Comparison of ENCODE assay signal across 8 cellular contexts in the genomic region with DNA sequence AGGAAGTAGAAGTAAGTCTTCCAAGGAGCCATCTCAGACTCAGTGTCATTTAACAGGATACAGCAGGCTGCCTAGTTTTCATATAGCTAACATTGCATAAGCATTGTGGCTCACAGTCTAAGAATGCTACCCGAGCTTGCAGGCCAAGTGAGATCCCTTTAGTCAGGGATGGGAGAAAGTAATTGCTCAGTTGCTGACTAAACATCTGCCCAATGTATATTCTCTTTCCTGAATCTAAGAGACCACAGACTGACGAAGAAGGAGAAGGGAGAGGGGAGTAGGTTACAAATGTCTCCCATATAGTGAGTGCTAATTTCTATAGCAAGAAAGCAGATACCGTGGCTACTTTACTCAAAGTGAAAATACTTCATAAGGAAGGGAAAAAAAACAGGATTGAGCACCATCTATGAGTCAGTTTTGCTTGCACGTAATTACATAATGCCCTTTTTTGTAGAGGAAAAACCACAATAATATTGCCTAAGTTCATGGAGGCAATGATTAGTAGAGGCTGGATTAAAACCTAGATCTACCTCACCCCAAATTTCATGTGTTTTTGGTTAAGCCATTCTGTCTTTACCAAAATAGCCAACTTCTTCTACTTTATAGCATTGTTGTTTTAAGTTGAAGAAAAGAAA.
DNase-seq lines count a peak whose midpoint lies in the region; ATAC-seq and TF ChIP-seq lines count a peak whose summit lies in the region.

No MANE protein-coding gene starts in this region.

- CTCF ChIA-PET in mammary epithelial cell (lab: Charles Lee; ENCODE audit: low non-redundant PET): interaction anchor here (0.7 kb wide), 1 partner anchor 441 kb away, joined by 3 read pairs; no protein-coding TSS in a partner anchor

- peaks cover 21% of the 10 kb centered on the region for H3K4me1 ChIP-seq in mammary epithelial cell (ENCODE audit: insufficient read depth, low read length)

- H3K4me2 ChIP-seq in mammary epithelial cell (ENCODE audit: insufficient read depth, low read depth, low read length): peak overlapping the region; percentile 73

- peak overlapping the region; percentile 66 for H2AFZ ChIP-seq in mammary epithelial cell (ENCODE audit: low read depth, low read length)

- dilution Hi-C loops in mammary epithelial cell (cut with HindIII; ENCODE audit: low sequenced_read_pairs): no loop called here

- H3K27ac ChIP-seq in mammary epithelial cell (ENCODE audit: insufficient read depth, low read depth, low read length): peak overlapping the region; percentile 92
- no peak overlapping the region for H3K27ac ChIP-seq in dorsolateral prefrontal cortex

- no peaks in the 10 kb centered on the region for H3K36me3 ChIP-seq in MG63
- H3K36me3 ChIP-seq in mammary epithelial cell (ENCODE audit: insufficient read depth, low read length): no peaks in the 10 kb centered on the region

- intact Hi-C loops in mammary epithelial cell (cut with micrococcal nuclease) (loop anchor here (1.0 to 5.0 kb wide), 2 partner anchors 32 to 43 kb away; no protein-coding TSS in a partner anchor), dorsolateral prefrontal cortex (cut with DNase I) (no loop called here)

- ATAC-seq in HG03175 (IDR thresholded peaks at IDR 0.05; ENCODE audit: unreplicated experiment): no peak
- no peak for ATAC-seq in HG03460 (IDR thresholded peaks at IDR 0.05; ENCODE audit: unreplicated experiment)

- H3K27me3 ChIP-seq in MG63: no peaks in the 10 kb centered on the region
- no peaks in the 10 kb centered on the region for H3K27me3 ChIP-seq in mammary epithelial cell (ENCODE audit: insufficient read depth, low read length)
- H3K27me3 ChIP-seq in dorsolateral prefrontal cortex: no peaks in the 10 kb centered on the region

- WGBS in mammary epithelial cell (ENCODE audit: low coverage, missing lambda C conversion rate): 6% methylated on average over 4 of the region's 4 CpGs

- in situ Hi-C loops in mammary epithelial cell (cut with MboI; ENCODE audit: low sequenced_read_pairs in 2 of 2): no loop called here

- H3K9me3 ChIP-seq in MG63: no peaks in the 10 kb centered on the region
- H3K9me3 ChIP-seq in mammary epithelial cell (replicated peaks; ENCODE audit: insufficient read depth, low read length): no peaks in the 10 kb centered on the region

- peak overlapping the region; percentile 72 for H3K9ac ChIP-seq in mammary epithelial cell (ENCODE audit: insufficient read depth, low read length)

- H4K20me1 ChIP-seq in mammary epithelial cell (ENCODE audit: insufficient read depth, low read length): no peaks in the 10 kb centered on the region

- H3K79me2 ChIP-seq in mammary epithelial cell (ENCODE audit: insufficient read depth, low read length): no peaks in the 10 kb centered on the region

- peak overlapping the region; percentile 20; the same call in 1 of the 2 replicates for H3K4me3 ChIP-seq in MG63
- peak overlapping the region; percentile 12 to 36 (median 28) for H3K4me3 ChIP-seq in mammary epithelial cell (replicated peaks in 1 of 3; ENCODE audit: insufficient read depth in 1 of 3, low read depth in 2 of 3, low read length in 3 of 3)
- no peak overlapping the region for H3K4me3 ChIP-seq in dorsolateral prefrontal cortex

- TF ChIP-seq CTCF in mammary epithelial cell (conservative IDR thresholded peaks at IDR 0.05 in 1 of 2, IDR thresholded peaks at IDR 0.05 in 1 of 2; ENCODE audit: extremely low read depth in 1 of 2, insufficient read depth in 1 of 2, low read depth in 1 of 2, low read length in 2 of 2): no peak
- no peak for TF ChIP-seq CTCF in dorsolateral prefrontal cortex (IDR thresholded peaks at IDR 0.05 in 54 of 56, conservative IDR thresholded peaks at IDR 0.05 in 2 of 56; ENCODE audit: low read depth in 1 of 56, partially characterized antibody in 56 of 56)

- BruUV-seq in mammary epithelial cell (replicated peaks; lab: Mats Ljungman, UMichigan): TSS peak; percentile 91

- DNase-seq in CD1c-positive myeloid dendritic cell (ENCODE audit: extremely low spot score) (peak; percentile 66), MG63 (peak; percentile 78), mammary epithelial cell (peak; percentile 97), non-pigmented ciliary epithelial cell (ENCODE audit: low read depth) (peak; percentile 91), dorsolateral prefrontal cortex (no peak), NCI-H2081 treated with DMSO at 0.1 percent for 48 hours (lab: John Stamatoyannopoulos, UW) (no peak)

Comparison
In these comparisons a context has a peak if more than half of its experiments do, and no peak if none do; other contexts are left out.
1. DNase-seq: peak in CD1c-positive myeloid dendritic cell (single experiment), MG63 (single experiment), mammary epithelial cell (single experiment) and non-pigmented ciliary epithelial cell (single experiment); none in dorsolateral prefrontal cortex (0 of 10) and NCI-H2081 treated with DMSO at 0.1 percent for 48 hours (single experiment).
2. H3K4me3 ChIP-seq: peak in MG63 (single experiment) and mammary epithelial cell (3 of 3); none in dorsolateral prefrontal cortex (0 of 59).